Comparison of ENCODE assay signal across 22 cellular contexts in the genomic region with DNA sequence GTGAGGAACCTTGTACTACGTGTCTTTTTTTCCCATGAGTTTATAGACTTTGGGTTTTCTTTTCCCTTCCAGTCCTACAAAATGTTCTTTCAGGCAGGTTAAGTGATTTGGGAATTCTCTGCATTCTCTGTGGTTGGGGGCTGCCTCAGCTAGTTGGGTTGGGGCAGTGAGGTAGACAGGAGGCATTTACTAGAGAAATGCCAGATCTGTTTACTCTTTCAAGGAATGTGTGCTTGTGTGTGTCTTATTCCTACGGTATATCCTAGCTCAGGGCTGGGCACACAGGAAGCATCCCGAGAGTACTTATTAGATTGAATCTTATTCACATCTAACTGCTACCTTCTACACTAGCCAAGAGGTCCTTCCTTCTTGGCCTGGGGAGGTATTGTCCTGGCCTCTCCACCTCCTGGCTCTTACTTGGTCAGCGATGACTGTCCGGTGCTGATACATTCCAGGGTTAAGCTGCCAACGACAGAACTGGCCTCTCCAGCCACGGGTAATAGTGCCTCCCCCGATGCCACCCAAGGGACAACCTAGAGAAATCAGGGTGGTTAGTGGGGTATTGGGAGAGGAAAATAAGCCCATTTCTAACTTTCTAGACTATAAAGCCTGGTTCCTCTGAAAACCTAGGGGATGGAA. TPM values are rescaled to one million over a fixed set of nuclear protein-coding genes. Genes with fewer than 3 reads are reported as not detected.
"Had no signal": no experiment of that assay in that cellular context is flagged by ENCODE, and none has a peak within 500 bp of the region (broad histone marks: within the 10 kb centered on the region; RNA-seq: fewer than 3 reads in every experiment).

No MANE protein-coding gene starts in this region.

- H3K9me3 ChIP-seq: body of pancreas, heart right ventricle, upper lobe of right lung had no signal

- H3K27me3 Mint-ChIP-seq: activated CD8-positive, alpha-beta T cell treated with anti-CD3 and anti-CD28 coated beads for 36 hours; naive thymus-derived CD4-positive, alpha-beta T cell had no signal

- H3K27ac ChIP-seq: body of pancreas, parathyroid adenoma, upper lobe of right lung had no signal

- H3K27me3 ChIP-seq: body of pancreas, heart right ventricle, upper lobe of right lung had no signal

- H3K9me3 Mint-ChIP-seq: activated CD8-positive, alpha-beta T cell treated with anti-CD3 and anti-CD28 coated beads for 36 hours; activated naive CD4-positive, alpha-beta T cell treated with anti-CD3 and anti-CD28 coated beads, Interleukin-2, amount 50 U/mL, for 72 hours; activated T-cell treated with anti-CD3 and anti-CD28 coated beads, Interleukin-2, amount 50 U/mL, for 4 hours; naive thymus-derived CD4-positive, alpha-beta T cell; WTC11 had no signal

- H3K4me3 Mint-ChIP-seq: activated CD8-positive, alpha-beta T cell treated with anti-CD3 and anti-CD28 coated beads for 36 hours; activated T-cell treated with anti-CD3 and anti-CD28 coated beads, Interleukin-2, amount 50 U/mL, for 4 hours; naive thymus-derived CD4-positive, alpha-beta T cell; WTC11 had no signal

- DNase-seq: activated CD4-positive, alpha-beta T cell treated with anti-CD3 and anti-CD28 coated beads for 48 hours; activated CD8-positive, alpha-beta T cell treated with anti-CD3 and anti-CD28 coated beads for 36 hours; activated effector memory CD4-positive, alpha-beta T cell treated with anti-CD3 and anti-CD28 coated beads, Interleukin-2, amount 50 U/mL, for 16 hours; activated T-cell treated with anti-CD3 and anti-CD28 coated beads, Interleukin-2, amount 50 U/mL, for 4 hours; caudate nucleus; effector CD4-positive, alpha-beta T cell; foreskin melanocyte; heart right ventricle; left cardiac atrium; retina; stimulated activated CD4-positive, alpha-beta T cell treated with anti-CD3 and anti-CD28 coated beads, Interleukin-4, amount 100 ng/mL, for 24 hours; stimulated activated naive CD8-positive, alpha-beta T cell treated with anti-CD3 and anti-CD28 coated beads, Interleukin-15, Interleukin-2, amounts not matched to agents 100 U/mL and 50 U/mL, for 24 hours; upper lobe of right lung had no signal

- H3K27ac Mint-ChIP-seq: activated CD8-positive, alpha-beta T cell treated with anti-CD3 and anti-CD28 coated beads for 36 hours; WTC11 had no signal

- ATAC-seq: activated CD8-positive, alpha-beta T cell treated with anti-CD3 and anti-CD28 coated beads for 36 hours; activated naive CD4-positive, alpha-beta T cell treated with anti-CD3 and anti-CD28 coated beads, Interleukin-2, amount 50 U/mL, for 72 hours; activated T-cell treated with anti-CD3 and anti-CD28 coated beads, Interleukin-2, amount 50 U/mL, for 4 hours; body of pancreas; heart right ventricle; left cardiac atrium; naive thymus-derived CD4-positive, alpha-beta T cell; stimulated activated naive CD8-positive, alpha-beta T cell treated with anti-CD3 and anti-CD28 coated beads, Interleukin-15, Interleukin-2, amounts not matched to agents 100 U/mL and 50 U/mL, for 24 hours; upper lobe of right lung; WTC11 had no signal

- H3K4me3 ChIP-seq: body of pancreas, skin epidermis, upper lobe of right lung had no signal

RNA-seq across cellular contexts. Expression of gene MSMP, which starts 10.1 kb away (rescaled TPM):
- total RNA-seq: body of pancreas, fibroblast of lung, left cardiac atrium, mononuclear cell, temporal lobe, upper lobe of right lung had no signal
- polyA plus RNA-seq: fibroblast of lung; naive thymus-derived CD4-positive, alpha-beta T cell had no signal
